Comparison of ENCODE assay signal across 2 cellular contexts in genomic region chr16:71565812-71566700, GRCh38.
TF ChIP-seq lines count a peak whose summit lies in the region.

No MANE protein-coding gene starts in this region.

TF ChIP-seq in SK-N-SH, 30 proteins besides CTCF, POLR2A, EP300 and RAD21 (continued from another document):
- TF ChIP-seq, protein P1, sequence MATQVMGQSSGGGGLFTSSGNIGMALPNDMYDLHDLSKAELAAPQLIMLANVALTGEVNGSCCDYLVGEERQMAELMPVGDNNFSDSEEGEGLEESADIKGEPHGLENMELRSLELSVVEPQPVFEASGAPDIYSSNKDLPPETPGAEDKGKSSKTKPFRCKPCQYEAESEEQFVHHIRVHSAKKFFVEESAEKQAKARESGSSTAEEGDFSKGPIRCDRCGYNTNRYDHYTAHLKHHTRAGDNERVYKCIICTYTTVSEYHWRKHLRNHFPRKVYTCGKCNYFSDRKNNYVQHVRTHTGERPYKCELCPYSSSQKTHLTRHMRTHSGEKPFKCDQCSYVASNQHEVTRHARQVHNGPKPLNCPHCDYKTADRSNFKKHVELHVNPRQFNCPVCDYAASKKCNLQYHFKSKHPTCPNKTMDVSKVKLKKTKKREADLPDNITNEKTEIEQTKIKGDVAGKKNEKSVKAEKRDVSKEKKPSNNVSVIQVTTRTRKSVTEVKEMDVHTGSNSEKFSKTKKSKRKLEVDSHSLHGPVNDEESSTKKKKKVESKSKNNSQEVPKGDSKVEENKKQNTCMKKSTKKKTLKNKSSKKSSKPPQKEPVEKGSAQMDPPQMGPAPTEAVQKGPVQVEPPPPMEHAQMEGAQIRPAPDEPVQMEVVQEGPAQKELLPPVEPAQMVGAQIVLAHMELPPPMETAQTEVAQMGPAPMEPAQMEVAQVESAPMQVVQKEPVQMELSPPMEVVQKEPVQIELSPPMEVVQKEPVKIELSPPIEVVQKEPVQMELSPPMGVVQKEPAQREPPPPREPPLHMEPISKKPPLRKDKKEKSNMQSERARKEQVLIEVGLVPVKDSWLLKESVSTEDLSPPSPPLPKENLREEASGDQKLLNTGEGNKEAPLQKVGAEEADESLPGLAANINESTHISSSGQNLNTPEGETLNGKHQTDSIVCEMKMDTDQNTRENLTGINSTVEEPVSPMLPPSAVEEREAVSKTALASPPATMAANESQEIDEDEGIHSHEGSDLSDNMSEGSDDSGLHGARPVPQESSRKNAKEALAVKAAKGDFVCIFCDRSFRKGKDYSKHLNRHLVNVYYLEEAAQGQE (IDR thresholded peaks at IDR 0.05; ENCODE audit: low read depth, low read length) = no peak
- no peak for TF ChIP-seq ZBTB33 (IDR thresholded peaks at IDR 0.05; ENCODE audit: borderline replicate concordance, low read depth)
- TF ChIP-seq EZH2phosphoT487 (IDR thresholded peaks at IDR 0.05; ENCODE audit: borderline replicate concordance, low read depth) = no peak
- no peak for TF ChIP-seq RCOR1 (IDR thresholded peaks at IDR 0.05; ENCODE audit: low read length)
- no peak for TF ChIP-seq TCF12 (IDR thresholded peaks at IDR 0.05)

TF ChIP-seq in SK-N-SH treated with all-trans-retinoic acid at 6 μM for 48 hours, 23 proteins besides CTCF, POLR2A, EP300 and RAD21 (continued from another document):
- TF ChIP-seq, protein P2, sequence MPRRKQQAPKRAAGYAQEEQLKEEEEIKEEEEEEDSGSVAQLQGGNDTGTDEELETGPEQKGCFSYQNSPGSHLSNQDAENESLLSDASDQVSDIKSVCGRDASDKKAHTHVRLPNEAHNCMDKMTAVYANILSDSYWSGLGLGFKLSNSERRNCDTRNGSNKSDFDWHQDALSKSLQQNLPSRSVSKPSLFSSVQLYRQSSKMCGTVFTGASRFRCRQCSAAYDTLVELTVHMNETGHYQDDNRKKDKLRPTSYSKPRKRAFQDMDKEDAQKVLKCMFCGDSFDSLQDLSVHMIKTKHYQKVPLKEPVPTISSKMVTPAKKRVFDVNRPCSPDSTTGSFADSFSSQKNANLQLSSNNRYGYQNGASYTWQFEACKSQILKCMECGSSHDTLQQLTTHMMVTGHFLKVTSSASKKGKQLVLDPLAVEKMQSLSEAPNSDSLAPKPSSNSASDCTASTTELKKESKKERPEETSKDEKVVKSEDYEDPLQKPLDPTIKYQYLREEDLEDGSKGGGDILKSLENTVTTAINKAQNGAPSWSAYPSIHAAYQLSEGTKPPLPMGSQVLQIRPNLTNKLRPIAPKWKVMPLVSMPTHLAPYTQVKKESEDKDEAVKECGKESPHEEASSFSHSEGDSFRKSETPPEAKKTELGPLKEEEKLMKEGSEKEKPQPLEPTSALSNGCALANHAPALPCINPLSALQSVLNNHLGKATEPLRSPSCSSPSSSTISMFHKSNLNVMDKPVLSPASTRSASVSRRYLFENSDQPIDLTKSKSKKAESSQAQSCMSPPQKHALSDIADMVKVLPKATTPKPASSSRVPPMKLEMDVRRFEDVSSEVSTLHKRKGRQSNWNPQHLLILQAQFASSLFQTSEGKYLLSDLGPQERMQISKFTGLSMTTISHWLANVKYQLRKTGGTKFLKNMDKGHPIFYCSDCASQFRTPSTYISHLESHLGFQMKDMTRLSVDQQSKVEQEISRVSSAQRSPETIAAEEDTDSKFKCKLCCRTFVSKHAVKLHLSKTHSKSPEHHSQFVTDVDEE (CRISPR knock-in tag; IDR thresholded peaks at IDR 0.05) = no peak
- TF ChIP-seq CSRNP3 (CRISPR knock-in tag; IDR thresholded peaks at IDR 0.05) = no peak
- TF ChIP-seq TOX (CRISPR knock-in tag; IDR thresholded peaks at IDR 0.05; ENCODE audit: borderline replicate concordance) = no peak
- TF ChIP-seq ZNF70 (CRISPR knock-in tag; IDR thresholded peaks at IDR 0.05) = no peak
- TF ChIP-seq ZNF565 (CRISPR knock-in tag; conservative IDR thresholded peaks at IDR 0.05; ENCODE audit: low read depth) = no peak
- TF ChIP-seq, protein P3, sequence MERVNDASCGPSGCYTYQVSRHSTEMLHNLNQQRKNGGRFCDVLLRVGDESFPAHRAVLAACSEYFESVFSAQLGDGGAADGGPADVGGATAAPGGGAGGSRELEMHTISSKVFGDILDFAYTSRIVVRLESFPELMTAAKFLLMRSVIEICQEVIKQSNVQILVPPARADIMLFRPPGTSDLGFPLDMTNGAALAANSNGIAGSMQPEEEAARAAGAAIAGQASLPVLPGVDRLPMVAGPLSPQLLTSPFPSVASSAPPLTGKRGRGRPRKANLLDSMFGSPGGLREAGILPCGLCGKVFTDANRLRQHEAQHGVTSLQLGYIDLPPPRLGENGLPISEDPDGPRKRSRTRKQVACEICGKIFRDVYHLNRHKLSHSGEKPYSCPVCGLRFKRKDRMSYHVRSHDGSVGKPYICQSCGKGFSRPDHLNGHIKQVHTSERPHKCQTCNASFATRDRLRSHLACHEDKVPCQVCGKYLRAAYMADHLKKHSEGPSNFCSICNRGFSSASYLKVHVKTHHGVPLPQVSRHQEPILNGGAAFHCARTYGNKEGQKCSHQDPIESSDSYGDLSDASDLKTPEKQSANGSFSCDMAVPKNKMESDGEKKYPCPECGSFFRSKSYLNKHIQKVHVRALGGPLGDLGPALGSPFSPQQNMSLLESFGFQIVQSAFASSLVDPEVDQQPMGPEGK (CRISPR knock-in tag; IDR thresholded peaks at IDR 0.05; ENCODE audit: borderline replicate concordance) = no peak
- no peak for TF ChIP-seq ZFP30 (CRISPR knock-in tag; IDR thresholded peaks at IDR 0.05)
TF ChIP-seq in SK-N-SH treated with all-trans-retinoic acid at 6 μM for 48 hours: peak in this region for 0.
